Comparison of ENCODE assay signal across 2 cellular contexts in genomic region chr20:4233520-4233919, GRCh38.
TF ChIP-seq lines count a peak whose summit lies in the region.

No MANE protein-coding gene starts in this region.

TF ChIP-seq in IMR-90, 13 proteins besides CTCF, POLR2A, EP300 and RAD21:
- TF ChIP-seq MAFK (IDR thresholded peaks at IDR 0.05; ENCODE audit: low read depth, low read length), result no peak
- no peak for TF ChIP-seq USF2 (IDR thresholded peaks at IDR 0.05; ENCODE audit: low read depth, low read length)

TF ChIP-seq in GM12878, 131 proteins besides CTCF, POLR2A, EP300 and RAD21:
- TF ChIP-seq RCOR1 (conservative IDR thresholded peaks at IDR 0.05; ENCODE audit: low read depth, low read length) (no peak), MTA2 (IDR thresholded peaks at IDR 0.05; ENCODE audit: low read depth) (no peak)
